ENCODE assay signal across 20 cellular contexts in the genomic region with DNA sequence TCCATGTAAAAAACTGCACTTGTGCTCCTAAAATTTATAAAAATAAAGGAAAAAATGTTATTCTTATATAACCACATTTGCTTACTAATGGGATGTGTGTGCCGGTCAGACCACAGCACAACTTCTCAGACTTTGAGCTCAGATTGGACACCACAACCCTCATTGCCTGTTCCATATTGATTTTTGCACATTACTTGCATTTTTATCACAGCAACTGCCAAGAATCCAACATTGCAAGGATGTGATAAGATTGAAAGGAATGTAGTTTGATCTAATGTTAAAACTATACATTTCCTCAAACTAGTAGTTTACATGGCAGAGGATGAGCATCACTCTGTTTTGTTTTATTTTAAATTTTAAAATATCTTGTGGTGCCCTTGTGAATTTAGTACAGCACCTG.
"Had no signal": no experiment of that assay in that cellular context is flagged by ENCODE, and none has a peak within 500 bp of the region (broad histone marks: within the 10 kb centered on the region; RNA-seq: fewer than 3 reads in every experiment).

No MANE protein-coding gene starts in this region.

- H3K27me3 ChIP-seq: adrenal gland, body of pancreas, heart right ventricle, pancreas, transverse colon had no signal

- H3K27ac ChIP-seq: adrenal gland, body of pancreas, heart right ventricle, pancreas, psoas muscle, transverse colon, VCaP had no signal

- H3K4me3 ChIP-seq: adrenal gland, body of pancreas, heart right ventricle, pancreas, psoas muscle, transverse colon had no signal

- H3K36me3 ChIP-seq: adrenal gland, heart right ventricle, pancreas, transverse colon had no signal

- ATAC-seq: activated CD8-positive, alpha-beta T cell treated with anti-CD3 and anti-CD28 coated beads, Interleukin-2, amount 10 ng/mL, durations not matched to agents 7 days and 5 days; activated naive CD4-positive, alpha-beta T cell treated with anti-CD3 and anti-CD28 coated beads, Interleukin-2, amount 50 U/mL, for 72 hours; body of pancreas; esophagus mucosa; heart right ventricle; left colon; natural killer cell treated with Interleukin-12 subunit alpha and Interleukin-12 subunit beta and Interleukin-15 and Interleukin-18, amount 100 ng/mL, for 72 hours; pancreas; psoas muscle; right cardiac atrium; stimulated activated memory B cell treated with anti-CD40 and anti-IgM and Interleukin-4, amounts not matched to agents 10 μg/mL and 1 μg/mL and 100 μg/mL, for 72 hours had no signal

- H3K4me1 ChIP-seq: adrenal gland, body of pancreas, pancreas, psoas muscle, transverse colon had no signal

- DNase-seq: activated CD4-positive, alpha-beta T cell treated with anti-CD3 and anti-CD28 coated beads, Interleukin-2, amount 10 ng/mL, durations not matched to agents 7 days and 5 days; activated CD4-positive, CD25-positive, alpha-beta regulatory T cell treated with anti-CD3 and anti-CD28 coated beads, Interleukin-2, amount 50 U/mL, for 72 hours; activated CD8-positive, alpha-beta T cell treated with anti-CD3 and anti-CD28 coated beads, Interleukin-2, amount 10 ng/mL, durations not matched to agents 7 days and 5 days; activated gamma-delta T cell; adrenal gland; body of pancreas; effector CD8-positive, alpha-beta T cell; heart right ventricle; left colon; pancreas; psoas muscle; right cardiac atrium; stimulated activated CD4-positive, alpha-beta T cell treated with anti-CD3 and anti-CD28 coated beads, Interleukin-1b, Interleukin-23, amount 100 ng/mL, for 48 hours; T-helper 2 cell; transverse colon had no signal

- H3K9me3 ChIP-seq: adrenal gland, body of pancreas, pancreas, psoas muscle, transverse colon had no signal
